25 cellular contexts compared by ENCODE assay signal in the genomic region with DNA sequence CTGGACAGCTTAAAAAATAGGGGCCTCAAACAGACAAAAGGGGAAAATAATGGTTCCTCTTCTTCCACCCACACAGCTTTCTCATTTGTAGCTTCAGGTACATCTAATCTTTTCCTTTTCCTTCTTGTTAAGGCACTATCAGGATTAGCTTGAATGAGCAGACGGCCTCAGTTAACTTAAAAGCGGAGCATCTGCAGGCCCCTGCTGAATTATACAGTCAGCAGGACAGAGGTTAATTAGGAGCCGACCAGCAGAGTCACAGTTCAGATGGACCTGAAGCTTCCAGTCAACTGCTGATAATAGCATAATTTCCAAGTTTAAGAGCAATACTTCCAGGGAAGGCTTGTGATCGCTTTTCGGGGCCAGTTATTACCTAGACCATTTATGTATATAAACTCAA.
DNase-seq lines count a peak whose midpoint lies in the region; ATAC-seq and TF ChIP-seq lines count a peak whose summit lies in the region.
"Had no signal": no experiment of that assay in that cellular context is flagged by ENCODE, and none has a peak within 500 bp of the region (broad histone marks: within the 10 kb centered on the region; RNA-seq: fewer than 3 reads in every experiment).

No MANE protein-coding gene starts in this region.

- H3K27ac ChIP-seq in SJCRH30, result peak overlapping the region; percentile 53
- H3K27ac ChIP-seq: BLaER1, brain microvascular endothelial cell, dorsolateral prefrontal cortex, psoas muscle, sigmoid colon, tibial artery had no signal

- no peaks in the 10 kb centered on the region for H3K36me3 ChIP-seq in GM06990 (ENCODE audit: control insufficient read depth, insufficient read depth, low read length)
- H3K36me3 ChIP-seq in SJCRH30, result no peaks in the 10 kb centered on the region
- H3K36me3 ChIP-seq: BLaER1, brain microvascular endothelial cell, sigmoid colon, tibial artery had no signal

- POLR2A ChIA-PET in activated CD4-positive, alpha-beta T cell treated with anti-CD3 and anti-CD28 coated beads for 36 hours (lab: Charles Lee), result no interaction called here

- no peaks in the 10 kb centered on the region for H3K9me3 Mint-ChIP-seq in activated CD4-positive, alpha-beta T cell treated with anti-CD3 and anti-CD28 coated beads for 36 hours (ENCODE audit: low read depth)
- H3K9me3 Mint-ChIP-seq: activated T-helper 17 cell treated with anti-CD3 and anti-CD28 coated beads, Interleukin-2, amount 50 U/mL, for 72 hours; neural crest cell had no signal

- H3K36me3 Mint-ChIP-seq in activated CD4-positive, alpha-beta T cell treated with anti-CD3 and anti-CD28 coated beads for 36 hours (ENCODE audit: low read depth), result no peaks in the 10 kb centered on the region

- ATAC-seq in HG02884 (IDR thresholded peaks at IDR 0.05; ENCODE audit: unreplicated experiment) (no peak), HG03045 (IDR thresholded peaks at IDR 0.05; ENCODE audit: unreplicated experiment) (no peak)
- no peak for ATAC-seq in activated CD4-positive, alpha-beta T cell treated with anti-CD3 and anti-CD28 coated beads for 36 hours
- ATAC-seq: activated CD8-positive, alpha-beta T cell treated with anti-CD3 and anti-CD28 coated beads, Interleukin-2, amount 10 ng/mL, durations not matched to agents 7 days and 5 days; activated T-helper 17 cell treated with anti-CD3 and anti-CD28 coated beads, Interleukin-2, amount 50 U/mL, for 72 hours; left cardiac atrium; Panc1; psoas muscle had no signal

- no peak for TF ChIP-seq CTCF in GM06990 (IDR thresholded peaks at IDR 0.05; ENCODE audit: insufficient read depth, low read length, poor library complexity, severe bottlenecking)

- H3K27ac Mint-ChIP-seq in activated CD4-positive, alpha-beta T cell treated with anti-CD3 and anti-CD28 coated beads for 36 hours, result no peak overlapping the region
- H3K27ac Mint-ChIP-seq: activated CD8-positive, alpha-beta T cell treated with anti-CD3 and anti-CD28 coated beads, Interleukin-2, amount 10 ng/mL, durations not matched to agents 7 days and 5 days; activated T-helper 17 cell treated with anti-CD3 and anti-CD28 coated beads, Interleukin-2, amount 50 U/mL, for 72 hours had no signal

- H3K4me3 ChIP-seq in GM06990 (replicated peaks; ENCODE audit: low read depth, low read length), result no peak overlapping the region
- H3K4me3 ChIP-seq in SJCRH30, result no peak overlapping the region
- H3K4me3 ChIP-seq: BLaER1, dorsolateral prefrontal cortex, psoas muscle, sigmoid colon, tibial artery had no signal

- peaks cover 53% of the 10 kb centered on the region for H3K4me1 ChIP-seq in SJCRH30
- H3K4me1 ChIP-seq: psoas muscle, sigmoid colon had no signal

- no peak overlapping the region for H3K4me3 Mint-ChIP-seq in activated CD4-positive, alpha-beta T cell treated with anti-CD3 and anti-CD28 coated beads for 36 hours
- H3K4me3 Mint-ChIP-seq: activated CD8-positive, alpha-beta T cell treated with anti-CD3 and anti-CD28 coated beads, Interleukin-2, amount 10 ng/mL, durations not matched to agents 7 days and 5 days; activated T-helper 17 cell treated with anti-CD3 and anti-CD28 coated beads, Interleukin-2, amount 50 U/mL, for 72 hours; neural crest cell had no signal

- no peaks in the 10 kb centered on the region for H3K4me1 Mint-ChIP-seq in activated CD4-positive, alpha-beta T cell treated with anti-CD3 and anti-CD28 coated beads for 36 hours
- H3K4me1 Mint-ChIP-seq: activated T-helper 17 cell treated with anti-CD3 and anti-CD28 coated beads, Interleukin-2, amount 50 U/mL, for 72 hours had no signal

- H3K27me3 ChIP-seq in GM06990 (replicated peaks; ENCODE audit: control insufficient read depth, insufficient read depth, low read length) (no peaks in the 10 kb centered on the region; the same call in 1 of the 2 replicates), SJCRH30 (no peaks in the 10 kb centered on the region)
- H3K27me3 ChIP-seq: BLaER1, brain microvascular endothelial cell, dorsolateral prefrontal cortex, sigmoid colon, tibial artery had no signal

- intact Hi-C loops in activated CD4-positive, alpha-beta T cell treated with anti-CD3 and anti-CD28 coated beads for 36 hours (cut with DNase I, micrococcal nuclease), result no loop called here

- H3K9me3 ChIP-seq in SJCRH30 (replicated peaks), result 0 out of 2 replicates have a peak, but pooled peaks cover 3% of the 10 kb centered on the region
- H3K9me3 ChIP-seq: BLaER1, psoas muscle, sigmoid colon, tibial artery had no signal

- CTCF ChIA-PET in activated CD4-positive, alpha-beta T cell treated with anti-CD3 and anti-CD28 coated beads for 36 hours (lab: Charles Lee), result no interaction called here

- peak; percentile 14 for DNase-seq in GM06990 (ENCODE audit: extremely low read depth, insufficient read length)
- DNase-seq in SJCRH30, result no peak
- DNase-seq in left kidney (ENCODE audit: low read depth, low spot score), result peak; percentile 44
- DNase-seq in retina, result peak; percentile 27
- DNase-seq in UCSD-AML1 (lab: John Stamatoyannopoulos, UW; ENCODE audit: unreplicated experiment), result no peak
- DNase-seq in activated CD4-positive, alpha-beta T cell treated with anti-CD3 and anti-CD28 coated beads for 36 hours, result no peak
- DNase-seq: activated CD8-positive, alpha-beta T cell treated with anti-CD3 and anti-CD28 coated beads, Interleukin-2, amount 10 ng/mL, durations not matched to agents 7 days and 5 days; activated naive CD4-positive, alpha-beta T cell treated with anti-CD3 and anti-CD28 coated beads, Interleukin-2, amount 50 U/mL, for 16 hours; dorsolateral prefrontal cortex; foreskin melanocyte; left cardiac atrium; NCI-H1694 treated with DMSO at 0.1 percent for 48 hours; NCI-H2171; psoas muscle; Right ventricle myocardium superior; sigmoid colon; stimulated activated CD4-positive, alpha-beta T cell treated with anti-CD3 and anti-CD28 coated beads, Interleukin-4, amount 100 ng/mL, for 24 hours; tibial artery had no signal

- H3K27me3 Mint-ChIP-seq in activated CD4-positive, alpha-beta T cell treated with anti-CD3 and anti-CD28 coated beads for 36 hours, result peaks cover 4% of the 10 kb centered on the region

Comparison
In these comparisons a context has a peak if more than half of its experiments do, and no peak if none do; other contexts are left out.
1. DNase-seq: peak in GM06990 (single experiment), left kidney (single experiment) and retina (single experiment); none in SJCRH30 (0 of 2), UCSD-AML1 (single experiment) and activated CD4-positive, alpha-beta T cell treated with anti-CD3 and anti-CD28 coated beads for 36 hours (single experiment).